10 cellular contexts compared by ENCODE assay signal in genomic region chr7:84372155-84372621, GRCh38.
DNase-seq lines count a peak whose midpoint lies in the region; ATAC-seq, FAIRE-seq and TF ChIP-seq lines count a peak whose summit lies in the region.
"Had no signal": no experiment of that assay in that cellular context is flagged by ENCODE, and none has a peak within 500 bp of the region (broad histone marks: within the 10 kb centered on the region; RNA-seq: fewer than 3 reads in every experiment).

No MANE protein-coding gene starts in this region.

- H3K27ac ChIP-seq in HEK293 (ENCODE audit: extremely low read depth, low read depth, low read length): no peak overlapping the region
- H3K27ac ChIP-seq in foreskin keratinocyte: no peak overlapping the region
- no peak overlapping the region for H3K27ac ChIP-seq in HepG2 (ENCODE audit: extremely low read length, insufficient read depth, low read length)
- H3K27ac ChIP-seq: coronary artery, pancreas had no signal

- intact Hi-C loops in HepG2 (cut with micrococcal nuclease; ENCODE audit: unreplicated experiment): no loop called here

- H3K79me2 ChIP-seq in HepG2 (ENCODE audit: insufficient read depth, low read length): no peaks in the 10 kb centered on the region

- TF ChIP-seq POLR2A in HepG2 (IDR thresholded peaks at IDR 0.05; ENCODE audit: insufficient read depth in 1 of 2, low read depth in 2 of 2, low read length in 2 of 2): no peak
- TF ChIP-seq POLR2A in erythroblast (IDR thresholded peaks at IDR 0.05; ENCODE audit: low read length): no peak

- no peaks in the 10 kb centered on the region for H3K36me3 ChIP-seq in HEK293 (ENCODE audit: control insufficient read depth in 2 of 2, insufficient read depth in 1 of 2, low read length in 2 of 2)
- no peaks in the 10 kb centered on the region for H3K36me3 ChIP-seq in HepG2 (replicated peaks in 1 of 2; ENCODE audit: control insufficient read depth in 1 of 2, insufficient read depth in 2 of 2, low read length in 2 of 2)
- H3K36me3 ChIP-seq: pancreas had no signal

- 61% methylated on average over 3 of the region's 3 CpGs for WGBS in HepG2 (ENCODE audit: low lambda C conversion rate)

- no peaks in the 10 kb centered on the region for H3K9me3 ChIP-seq in HEK293 (ENCODE audit: control insufficient read depth, insufficient read depth, low read depth, low read length)
- H3K9me3 ChIP-seq in HepG2 (ENCODE audit: low read length): no peaks in the 10 kb centered on the region
- H3K9me3 ChIP-seq: pancreas had no signal

- H3K4me1 ChIP-seq in HEK293 (ENCODE audit: control insufficient read depth, insufficient read depth, low read length): no peaks in the 10 kb centered on the region
- H3K4me1 ChIP-seq in foreskin keratinocyte: no peaks in the 10 kb centered on the region
- H3K4me1 ChIP-seq in HepG2 (ENCODE audit: insufficient read depth, low read length): no peaks in the 10 kb centered on the region
- H3K4me1 ChIP-seq: pancreas had no signal

- H3K27me3 ChIP-seq in foreskin keratinocyte: no peaks in the 10 kb centered on the region
- H3K27me3 ChIP-seq in HepG2 (ENCODE audit: control insufficient read depth in 1 of 2, insufficient read depth in 2 of 2, low read length in 2 of 2): no peaks in the 10 kb centered on the region
- H3K27me3 ChIP-seq: pancreas had no signal

- no peak for TF ChIP-seq RAD21 in HepG2 (CRISPR knock-in tag; IDR thresholded peaks at IDR 0.05)

- TF ChIP-seq EP300 in HepG2 (IDR thresholded peaks at IDR 0.05; ENCODE audit: low read depth in 2 of 2, low read length in 2 of 2) (no peak), HepG2 (CRISPR knock-in tag; IDR thresholded peaks at IDR 0.05; ENCODE audit: borderline replicate concordance) (no peak)

- H3K4me3 ChIP-seq in AG04449 (ENCODE audit: low read depth, low read length) (no peak overlapping the region), HEK293 (ENCODE audit: low read depth, low read length) (no peak overlapping the region), HepG2 (replicated peaks in 1 of 3; ENCODE audit: insufficient read depth in 1 of 3, low read depth in 2 of 3, low read length in 3 of 3) (no peak overlapping the region)
- H3K4me3 ChIP-seq: coronary artery, pancreas had no signal

- CTCF ChIA-PET in AG04449 (lab: Yijun Ruan, JAX) (no interaction called here), HEK293 (lab: Yijun Ruan, JAX) (interaction anchor here (0.8 kb wide), 1 partner anchor 9 kb away, joined by 3 read pairs; no protein-coding TSS in a partner anchor), HepG2 (lab: Yijun Ruan, JAX; ENCODE audit: low intra/inter-chr PET ratio, low total read pairs) (no interaction called here)

- DNase-seq in AG04449 (ENCODE audit: low read depth, low spot score) (peak; percentile 92), SW 1271 (lab: John Stamatoyannopoulos, UW) (peak; percentile 58 to 91), foreskin keratinocyte (peak; percentile 51 to 60), HepG2 (ENCODE audit: low spot score) (no peak), erythroblast (lab: John Stamatoyannopoulos, UW) (no peak)
- no peak for DNase-seq in activated CD4-positive, alpha-beta T cell treated with anti-CD3 and anti-CD28 coated beads, Interleukin-2, amount 50 U/mL, for 4 hours
- DNase-seq in activated T-cell treated with anti-CD3 and anti-CD28 coated beads, Interleukin-2, amount 50 U/mL, for 48 hours: no peak
- DNase-seq: pancreas had no signal

- H3K4me2 ChIP-seq in HepG2 (ENCODE audit: low read depth, low read length): no peak overlapping the region

- no peak overlapping the region for H3K9ac ChIP-seq in HepG2 (ENCODE audit: insufficient read depth, low read depth, low read length)

- TF ChIP-seq CTCF in AG04449 (IDR thresholded peaks at IDR 0.05; ENCODE audit: insufficient read depth, low read length, missing control alignments) (no peak), HEK293 (tag by site-specific recombination; IDR thresholded peaks at IDR 0.05) (no peak), foreskin keratinocyte (conservative IDR thresholded peaks at IDR 0.05) (no peak), HepG2 (CRISPR knock-in tag; IDR thresholded peaks at IDR 0.05) (no peak)

- in situ Hi-C loops in HepG2 (cut with HindIII; ENCODE audit: extremely low pct_ligation_motif_present, low pct_unique_long_range_greater_than_20kb): no loop called here

- H4K20me1 ChIP-seq in HepG2 (ENCODE audit: insufficient read depth, low read length): no peaks in the 10 kb centered on the region

- no peak overlapping the region for H2AFZ ChIP-seq in HepG2 (ENCODE audit: low read length)

- ATAC-seq in foreskin keratinocyte (peak; percentile 95), HepG2 (no peak)
- ATAC-seq: pancreas had no signal

- FAIRE-seq in HepG2 (lab: Jason Lieb, UNC): no peak
- FAIRE-seq: pancreas had no signal

- no TSS peak for BruUV-seq in HepG2 (replicated peaks; lab: Mats Ljungman, UMichigan)

- POLR2A ChIA-PET in AG04449 (lab: Yijun Ruan, JAX): no interaction called here
- POLR2A ChIA-PET in HEK293 (lab: Yijun Ruan, JAX): no interaction called here
- POLR2A ChIA-PET in HepG2 (lab: Yijun Ruan, JAX): no interaction called here

TF ChIP-seq in HEK293, 187 proteins besides CTCF, POLR2A, EP300 and RAD21:
- TF ChIP-seq KLF17 (tag by site-specific recombination; IDR thresholded peaks at IDR 0.05) (no peak), ZFHX2 (tag by site-specific recombination; conservative IDR thresholded peaks at IDR 0.05) (0 out of 2 replicates have a peak, but pooled peaks have one; percentile 23)

TF ChIP-seq in HepG2, 621 proteins besides CTCF, POLR2A, EP300 and RAD21 (continues in another document):
- TF ChIP-seq RARG (CRISPR knock-in tag; IDR thresholded peaks at IDR 0.05; ENCODE audit: low read depth): no peak
- TF ChIP-seq SOX6 (IDR thresholded peaks at IDR 0.05): no peak
- no peak for TF ChIP-seq SOX6 (CRISPR knock-in tag; IDR thresholded peaks at IDR 0.05)
- no peak for TF ChIP-seq FUBP1 (CRISPR knock-in tag; IDR thresholded peaks at IDR 0.05; ENCODE audit: borderline replicate concordance)
- TF ChIP-seq MTERF4 (CRISPR knock-in tag; IDR thresholded peaks at IDR 0.05): no peak
- no peak for TF ChIP-seq CBX2 (IDR thresholded peaks at IDR 0.05; ENCODE audit: low read depth, low read length)
- no peak for TF ChIP-seq CBX2 (CRISPR knock-in tag; IDR thresholded peaks at IDR 0.05; ENCODE audit: low read depth)
- TF ChIP-seq MEF2D (CRISPR knock-in tag; IDR thresholded peaks at IDR 0.05): no peak
- TF ChIP-seq HIVEP1 (CRISPR knock-in tag; IDR thresholded peaks at IDR 0.05): no peak
- TF ChIP-seq ATF1 (CRISPR knock-in tag; IDR thresholded peaks at IDR 0.05): no peak
- TF ChIP-seq ZBTB49 (CRISPR knock-in tag; IDR thresholded peaks at IDR 0.05; ENCODE audit: borderline replicate concordance): no peak
- no peak for TF ChIP-seq ZNF572 (CRISPR knock-in tag; IDR thresholded peaks at IDR 0.05)
- TF ChIP-seq ONECUT2 (CRISPR knock-in tag; IDR thresholded peaks at IDR 0.05): no peak
- no peak for TF ChIP-seq NCOA2 (CRISPR knock-in tag; IDR thresholded peaks at IDR 0.05)
- no peak for TF ChIP-seq SYNCRIP (IDR thresholded peaks at IDR 0.05; ENCODE audit: insufficient read depth, low read depth, low read length)
- no peak for TF ChIP-seq GFI1 (CRISPR knock-in tag; IDR thresholded peaks at IDR 0.05; ENCODE audit: borderline replicate concordance)
- no peak for TF ChIP-seq ERF (CRISPR knock-in tag; IDR thresholded peaks at IDR 0.05)

Comparison
In these comparisons a context has a peak if more than half of its experiments do, and no peak if none do; other contexts are left out.
1. DNase-seq: peak in AG04449 (single experiment), SW 1271 (2 of 2) and foreskin keratinocyte (2 of 2); none in activated CD4-positive, alpha-beta T cell treated with anti-CD3 and anti-CD28 coated beads, Interleukin-2, amount 50 U/mL, for 4 hours (0 of 2), HepG2 (single experiment), activated T-cell treated with anti-CD3 and anti-CD28 coated beads, Interleukin-2, amount 50 U/mL, for 48 hours (0 of 2) and erythroblast (0 of 2).